In genomic region chr20:36493801-36494114, GRCh38 we compare ENCODE assay signal across 10 cellular contexts. TPM values are rescaled to one million over a fixed set of nuclear protein-coding genes. Genes with fewer than 3 reads are reported as not detected.
A peak's percentile ranks its signal among the peaks of the same experiment; 100 is the strongest.
DNase-seq lines count a peak whose midpoint lies in the region; ATAC-seq, FAIRE-seq and TF ChIP-seq lines count a peak whose summit lies in the region.
"Had no signal": no experiment of that assay in that cellular context is flagged by ENCODE, and none has a peak within 500 bp of the region (broad histone marks: within the 10 kb centered on the region; RNA-seq: fewer than 3 reads in every experiment).

No MANE protein-coding gene starts in this region.

- H3K27ac ChIP-seq in left lung (peak overlapping the region in 1 of 2 donors; percentile 80), substantia nigra (ENCODE audit: low read depth, low read length, poor library complexity, severe bottlenecking) (peak overlapping the region; percentile 1)

- H3K9me3 Mint-ChIP-seq in central memory CD8-positive, alpha-beta T cell, result no peaks in the 10 kb centered on the region
- H3K9me3 Mint-ChIP-seq in Caco-2 (ENCODE audit: unreplicated experiment), result no peaks in the 10 kb centered on the region

- TF ChIP-seq CTCF in left lung (IDR thresholded peaks at IDR 0.05) (no peak), Caco-2 (IDR thresholded peaks at IDR 0.05; ENCODE audit: insufficient read depth in 1 of 2, low read depth in 1 of 2, low read length in 1 of 2, severe bottlenecking in 1 of 2, unreplicated experiment in 1 of 2) (no peak)

- CTCF ChIA-PET in Caco-2 (lab: Charles Lee), result no interaction called here

- H3K36me3 ChIP-seq in left lung (peaks cover 0 to 29% of the 10 kb centered on the region in 2 donors), Caco-2 (ENCODE audit: control insufficient read depth, insufficient read depth, low read length) (peaks cover 5% of the 10 kb centered on the region)

- H3K27me3 ChIP-seq in left lung (no peaks in the 10 kb centered on the region), Caco-2 (replicated peaks; ENCODE audit: control insufficient read depth, insufficient read depth, low read length) (no peaks in the 10 kb centered on the region)

- H3K4me1 ChIP-seq in left lung (peaks cover 10 to 48% of the 10 kb centered on the region in 2 donors), Caco-2 (no peaks in the 10 kb centered on the region; the same call in 1 of the 2 replicates)

- POLR2A ChIA-PET in Caco-2 (lab: Charles Lee), result no interaction called here

- H3K9me3 ChIP-seq in left lung (no peaks in the 10 kb centered on the region), Caco-2 (no peaks in the 10 kb centered on the region)

- peak overlapping the region; percentile 65 for H3K27ac Mint-ChIP-seq in central memory CD8-positive, alpha-beta T cell (ENCODE audit: low read depth)
- no peak overlapping the region for H3K27ac Mint-ChIP-seq in Caco-2 (ENCODE audit: unreplicated experiment)

- DNase-seq in HT1080 (ENCODE audit: low read depth), result peak; percentile 61
- DNase-seq in central memory CD8-positive, alpha-beta T cell (ENCODE audit: low spot score in 2 of 2), result no peak
- peak in 1 of 2 donors; percentile 61 for DNase-seq in left lung
- DNase-seq in substantia nigra (lab: John Stamatoyannopoulos, UW), result peak in 25 of 49 donors; percentile 7 to 55 (median 32)
- DNase-seq in Caco-2, result no peak
- DNase-seq in middle frontal gyrus (ENCODE audit: extremely low spot score, low spot score), result no peak
- DNase-seq in frontal cortex (ENCODE audit: low spot score in 2 of 2), result no peak
- DNase-seq in NCI-H2171 (lab: John Stamatoyannopoulos, UW), result no peak
- DNase-seq: islet precursor cell had no signal

- peaks cover 6% of the 10 kb centered on the region for H3K36me3 Mint-ChIP-seq in central memory CD8-positive, alpha-beta T cell (ENCODE audit: insufficient read depth)
- peaks cover 46% of the 10 kb centered on the region for H3K36me3 Mint-ChIP-seq in Caco-2 (ENCODE audit: insufficient read depth, unreplicated experiment)

- no peak for FAIRE-seq in frontal cortex (lab: Jason Lieb, UNC)

- H3K4me1 Mint-ChIP-seq in central memory CD8-positive, alpha-beta T cell, result peaks cover 44% of the 10 kb centered on the region
- no peaks in the 10 kb centered on the region for H3K4me1 Mint-ChIP-seq in Caco-2 (ENCODE audit: low read depth, unreplicated experiment)

- H3K27me3 Mint-ChIP-seq in central memory CD8-positive, alpha-beta T cell, result no peaks in the 10 kb centered on the region
- H3K27me3 Mint-ChIP-seq in Caco-2 (ENCODE audit: insufficient read depth, unreplicated experiment), result no peaks in the 10 kb centered on the region

- H3K4me3 ChIP-seq in left lung, result no peak overlapping the region
- H3K4me3 ChIP-seq in Caco-2 (ENCODE audit: low read depth, low read length), result no peak overlapping the region
- H3K4me3 ChIP-seq: K562 had no signal

- intact Hi-C loops in left lung (cut with DNase I), result no loop called here
- intact Hi-C loops in Caco-2 (cut with micrococcal nuclease; ENCODE audit: unreplicated experiment), result no loop called here

- ATAC-seq in central memory CD8-positive, alpha-beta T cell (replicated peaks; ENCODE audit: extremely low read depth, poor library complexity, severe bottlenecking), result no peak
- peak; percentile 45 for ATAC-seq in left lung

- H3K4me3 Mint-ChIP-seq in central memory CD8-positive, alpha-beta T cell, result no peak overlapping the region
- no peak overlapping the region for H3K4me3 Mint-ChIP-seq in Caco-2 (ENCODE audit: unreplicated experiment)

- no TSS peak for BruUV-seq in Caco-2 (replicated peaks; lab: Mats Ljungman, UMichigan)

RNA-seq across cellular contexts. Expression of gene MYL9, which starts 47.6 kb away (rescaled TPM):
- total RNA-seq in HT1080 (2014; rRNA removed; shearing (Covaris generic)), result 3.8 and 10.0 TPM in 2 replicates
- polyA plus RNA-seq in HT1080 (2015; cell fraction: cytosol; rRNA removed), result 23.2 and 24.7 TPM in 2 replicates
- polyA plus RNA-seq in HT1080 (2015; cell fraction: nucleus; rRNA removed), result 10.6 and 10.7 TPM in 2 replicates
- total RNA-seq in left lung, result 100 to 1,000 TPM; 319 to 344 TPM
- total RNA-seq in Caco-2 (2022), result 382 and 446 TPM in 2 replicates
- 0.41 TPM for total RNA-seq in frontal cortex

Comparison
In these comparisons a context has a peak if more than half of its experiments do, and no peak if none do; other contexts are left out.
1. DNase-seq: peak in HT1080 (single experiment) and substantia nigra (25 of 49); none in central memory CD8-positive, alpha-beta T cell (0 of 2), Caco-2 (0 of 2), middle frontal gyrus (single experiment), frontal cortex (0 of 2) and NCI-H2171 (single experiment).
2. RNA of gene MYL9, which starts 47.6 kb away (total RNA-seq): 382 to 446 TPM in Caco-2 and 319 to 344 TPM in left lung; 3.8 to 10.0 TPM in HT1080 and 0.41 TPM in frontal cortex (single experiment); every median in the first group is over 10 times any median in the second.